8 cellular contexts compared by ENCODE assay signal in the genomic region with DNA sequence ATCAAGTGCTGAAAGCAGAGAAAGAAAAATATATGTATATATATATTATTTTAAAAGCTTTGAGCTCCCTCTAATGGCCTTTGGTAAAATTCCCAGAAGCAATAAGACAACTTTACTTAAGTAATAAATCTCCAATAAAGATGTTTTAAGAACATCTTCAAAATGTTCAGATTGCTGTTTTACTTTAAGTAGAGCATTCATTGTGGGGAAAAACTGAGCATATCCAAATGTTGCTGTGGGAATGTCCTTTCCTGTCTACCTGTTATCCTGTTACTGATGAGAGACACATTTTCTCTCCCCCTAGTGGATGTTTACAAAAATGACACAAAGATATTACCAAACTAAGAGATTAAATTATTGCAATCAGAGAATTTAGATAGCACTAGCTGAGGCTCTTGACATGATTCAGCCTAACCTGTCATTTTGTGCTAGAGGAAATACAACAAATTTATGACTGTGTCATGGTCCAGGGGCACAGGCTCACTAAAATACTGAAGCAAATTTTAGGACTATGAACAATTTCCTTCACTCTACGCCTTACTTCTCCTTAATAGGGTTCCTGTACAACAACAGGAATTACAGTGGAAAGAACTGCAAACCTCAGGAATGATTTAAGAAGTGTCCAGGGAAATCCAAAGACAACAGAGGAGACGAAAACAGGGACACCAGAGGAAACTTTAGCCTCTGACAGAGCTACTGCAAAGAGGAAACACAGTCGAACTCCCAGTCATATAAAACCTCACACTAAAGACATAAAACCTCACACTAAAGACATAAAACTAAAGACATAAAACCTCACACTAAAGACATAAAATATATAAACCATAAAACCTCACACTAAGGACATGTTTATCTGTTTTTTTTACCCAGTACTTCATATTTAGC. TPM values are rescaled to one million over a fixed set of nuclear protein-coding genes. Genes with fewer than 3 reads are reported as not detected.
DNase-seq lines count a peak whose midpoint lies in the region; ATAC-seq and TF ChIP-seq lines count a peak whose summit lies in the region.

No MANE protein-coding gene starts in this region.

- peaks cover 31% of the 10 kb centered on the region for H3K27me3 Mint-ChIP-seq in activated T-helper 2 cell treated with anti-CD3 and anti-CD28 coated beads, Interferon-gamma antibody, Interleukin-2, Interleukin-4, amounts not matched to agents 10 μg/mL and 5 μg/mL and 100 μg/mL, durations not matched to agents 14 hours and 24 hours and 36 hours (ENCODE audit: low read depth)

- no peak for TF ChIP-seq POLR2A in body of pancreas (IDR thresholded peaks at IDR 0.05)

- intact Hi-C loops in body of pancreas (cut with DNase I): loop anchor here (10.0 kb wide), 1 partner anchor 198 kb away; a partner anchor contains a TSS
- intact Hi-C loops in activated T-helper 2 cell treated with anti-CD3 and anti-CD28 coated beads, Interferon-gamma antibody, Interleukin-2, Interleukin-4, amounts not matched to agents 10 μg/mL and 5 μg/mL and 100 μg/mL, durations not matched to agents 14 hours and 24 hours and 36 hours (cut with micrococcal nuclease): loop anchor here (2.0 to 5.0 kb wide), 2 partner anchors 836 to 951 kb away; no protein-coding TSS in a partner anchor

- no peak overlapping the region for H3K4me3 Mint-ChIP-seq in activated T-helper 2 cell treated with anti-CD3 and anti-CD28 coated beads, Interferon-gamma antibody, Interleukin-2, Interleukin-4, amounts not matched to agents 10 μg/mL and 5 μg/mL and 100 μg/mL, durations not matched to agents 14 hours and 24 hours and 36 hours (ENCODE audit: low read depth)

- DNase-seq in DMS53 treated with DMSO at 0.1 percent for 48 hours (lab: John Stamatoyannopoulos, UW; ENCODE audit: unreplicated experiment): peak; percentile 92
- peak; percentile 22 to 46 for DNase-seq in NCI-H526 (lab: John Stamatoyannopoulos, UW)
- no peak for DNase-seq in body of pancreas
- no peak for DNase-seq in left lobe of liver (ENCODE audit: low spot score)
- DNase-seq in ureter (ENCODE audit: low spot score): no peak
- no peak for DNase-seq in activated T-helper 2 cell treated with anti-CD3 and anti-CD28 coated beads, Interferon-gamma antibody, Interleukin-2, Interleukin-4, amounts not matched to agents 10 μg/mL and 5 μg/mL and 100 μg/mL, durations not matched to agents 14 hours and 24 hours and 36 hours (ENCODE audit: low spot score)

- no peaks in the 10 kb centered on the region for H3K36me3 Mint-ChIP-seq in activated T-helper 2 cell treated with anti-CD3 and anti-CD28 coated beads, Interferon-gamma antibody, Interleukin-2, Interleukin-4, amounts not matched to agents 10 μg/mL and 5 μg/mL and 100 μg/mL, durations not matched to agents 14 hours and 24 hours and 36 hours (ENCODE audit: low read depth)

- no peaks in the 10 kb centered on the region for H3K4me1 Mint-ChIP-seq in activated T-helper 2 cell treated with anti-CD3 and anti-CD28 coated beads, Interferon-gamma antibody, Interleukin-2, Interleukin-4, amounts not matched to agents 10 μg/mL and 5 μg/mL and 100 μg/mL, durations not matched to agents 14 hours and 24 hours and 36 hours (ENCODE audit: low read depth)

- H3K4me1 ChIP-seq in body of pancreas: no peaks in the 10 kb centered on the region

- H3K9me3 Mint-ChIP-seq in activated T-helper 2 cell treated with anti-CD3 and anti-CD28 coated beads, Interferon-gamma antibody, Interleukin-2, Interleukin-4, amounts not matched to agents 10 μg/mL and 5 μg/mL and 100 μg/mL, durations not matched to agents 14 hours and 24 hours and 36 hours: no peaks in the 10 kb centered on the region

- H3K27me3 ChIP-seq in body of pancreas: no peaks in the 10 kb centered on the region

- no peak overlapping the region for H3K27ac Mint-ChIP-seq in activated T-helper 2 cell treated with anti-CD3 and anti-CD28 coated beads, Interferon-gamma antibody, Interleukin-2, Interleukin-4, amounts not matched to agents 10 μg/mL and 5 μg/mL and 100 μg/mL, durations not matched to agents 14 hours and 24 hours and 36 hours

- 56 to 65% methylated on average over 3 of the region's 3 CpGs for WGBS in body of pancreas, 2 donors

- H3K4me3 ChIP-seq in body of pancreas: no peak overlapping the region

- H3K27ac ChIP-seq in body of pancreas: no peak overlapping the region

- TF ChIP-seq CTCF in body of pancreas (IDR thresholded peaks at IDR 0.05): peak; percentile 45 to 90 (median 68)

- H3K36me3 ChIP-seq in body of pancreas (replicated peaks in 1 of 2; ENCODE audit: insufficient read depth in 1 of 2, low read depth in 2 of 2): no peaks in the 10 kb centered on the region

- no peaks in the 10 kb centered on the region for H3K9me3 ChIP-seq in body of pancreas

- ATAC-seq in GM19324 (IDR thresholded peaks at IDR 0.05; ENCODE audit: low FRiP score, unreplicated experiment): peak; percentile 60
- ATAC-seq in HG03342 (IDR thresholded peaks at IDR 0.05; ENCODE audit: unreplicated experiment): peak; percentile 84
- peak; percentile 64 for ATAC-seq in body of pancreas
- ATAC-seq in left lobe of liver: peak; percentile 87

RNA-seq across cellular contexts. Expression of a gene that starts 24.3 kb away (rescaled TPM):
- total RNA-seq in body of pancreas: 10 to 100 TPM; 25.1 to 29.1 TPM
- 28.4 TPM for total RNA-seq in left lobe of liver
- 68.2 TPM for total RNA-seq in ureter
- total RNA-seq in activated T-helper 2 cell treated with anti-CD3 and anti-CD28 coated beads, Interferon-gamma antibody, Interleukin-2, Interleukin-4, amounts not matched to agents 10 μg/mL and 5 μg/mL and 100 μg/mL, durations not matched to agents 14 hours and 24 hours and 36 hours: 53.5 and 56.9 TPM in 2 replicates

Comparison
In these comparisons a context has a peak if more than half of its experiments do, and no peak if none do; other contexts are left out.
1. DNase-seq: peak in DMS53 treated with DMSO at 0.1 percent for 48 hours (single experiment) and NCI-H526 (2 of 2); none in body of pancreas (0 of 4), left lobe of liver (single experiment), ureter (single experiment) and activated T-helper 2 cell treated with anti-CD3 and anti-CD28 coated beads, Interferon-gamma antibody, Interleukin-2, Interleukin-4, amounts not matched to agents 10 μg/mL and 5 μg/mL and 100 μg/mL, durations not matched to agents 14 hours and 24 hours and 36 hours (single experiment).
2. Peak in every context shown above with its lines, with median percentiles within 50 percentile points of each other: ATAC-seq.